Comparison of ENCODE assay signal across 9 cellular contexts in genomic region chr3:78919021-78919755, GRCh38.
DNase-seq lines count a peak whose midpoint lies in the region; ATAC-seq lines count a peak whose summit lies in the region.
"Had no signal": no experiment of that assay in that cellular context is flagged by ENCODE, and none has a peak within 500 bp of the region (broad histone marks: within the 10 kb centered on the region; RNA-seq: fewer than 3 reads in every experiment).

No MANE protein-coding gene starts in this region.

- H3K36me3 Mint-ChIP-seq in T-helper 17 cell (ENCODE audit: low read depth): no peaks in the 10 kb centered on the region

- no peak overlapping the region for H3K27ac Mint-ChIP-seq in T-helper 17 cell

- H3K27me3 Mint-ChIP-seq in T-helper 17 cell: no peaks in the 10 kb centered on the region

- H3K4me1 Mint-ChIP-seq in T-helper 17 cell: no peaks in the 10 kb centered on the region

- DNase-seq in AG20443 (ENCODE audit: low spot score) (peak; percentile 52), OCI-M1 (lab: John Stamatoyannopoulos, UW) (peak; percentile 77), hepatic stellate cell (ENCODE audit: low spot score) (peak; percentile 44), T-helper 17 cell (no peak), NCI-H526 treated with DMSO at 0.1 percent for 48 hours (lab: John Stamatoyannopoulos, UW) (no peak)
- no peak for DNase-seq in stimulated activated naive CD4-positive, alpha-beta T cell (lab: John Stamatoyannopoulos, UW)
- DNase-seq: Karpas-422 had no signal

- ATAC-seq in GM21825 (IDR thresholded peaks at IDR 0.05; ENCODE audit: unreplicated experiment): peak; percentile 73
- ATAC-seq in T-helper 17 cell: no peak
- no peak for ATAC-seq in HG03520 (IDR thresholded peaks at IDR 0.05; ENCODE audit: unreplicated experiment)

- no peak overlapping the region for H3K4me3 Mint-ChIP-seq in T-helper 17 cell

- H3K9me3 ChIP-seq in T-helper 17 cell (ENCODE audit: control insufficient read depth, low read length, poor library complexity, severe bottlenecking): no peaks in the 10 kb centered on the region

Comparison
In these comparisons a context has a peak if more than half of its experiments do, and no peak if none do; other contexts are left out.
1. DNase-seq: peak in AG20443 (single experiment), OCI-M1 (single experiment) and hepatic stellate cell (single experiment); none in T-helper 17 cell (0 of 3), NCI-H526 treated with DMSO at 0.1 percent for 48 hours (single experiment) and stimulated activated naive CD4-positive, alpha-beta T cell (0 of 6).